In the genomic region with DNA sequence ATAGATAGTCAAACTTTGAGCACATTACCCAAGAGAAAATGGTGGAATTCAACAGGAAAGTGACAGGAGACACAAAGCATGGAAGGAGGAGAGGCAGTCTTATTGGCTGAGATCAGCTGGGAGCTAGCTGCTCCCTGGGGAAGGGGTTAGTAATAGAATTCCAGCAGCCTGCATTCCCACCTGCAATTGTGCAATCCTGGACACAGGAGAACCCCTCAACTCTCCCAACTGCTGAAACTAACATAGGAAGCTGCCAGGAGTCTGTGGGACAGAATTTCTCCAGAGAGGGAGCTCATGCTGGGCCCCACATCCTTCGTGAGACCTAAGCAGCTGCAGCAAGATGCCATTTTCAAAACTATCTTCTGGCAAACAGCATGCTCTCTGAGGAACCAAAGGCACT, we compare ENCODE assay signal across 23 cellular contexts.
"Had no signal": no experiment of that assay in that cellular context is flagged by ENCODE, and none has a peak within 500 bp of the region (broad histone marks: within the 10 kb centered on the region; RNA-seq: fewer than 3 reads in every experiment).

No MANE protein-coding gene starts in this region.

- DNase-seq: activated CD4-positive, CD25-positive, alpha-beta regulatory T cell treated with anti-CD3 and anti-CD28 coated beads, Interleukin-2, amount 50 U/mL, for 72 hours; activated naive CD4-positive, alpha-beta T cell treated with anti-CD3 and anti-CD28 coated beads, Interleukin-2, amount 10 ng/mL, durations not matched to agents 7 days and 5 days; central memory CD4-positive, alpha-beta T cell; cortex of kidney; effector CD4-positive, alpha-beta T cell; hypothalamus; kidney; left lung; mammary epithelial cell; naive thymus-derived CD4-positive, alpha-beta T cell; stimulated activated CD4-positive, alpha-beta T cell treated with anti-CD3 and anti-CD28 coated beads, Interleukin-15, amount 100 ng/mL, for 24 hours; stimulated activated CD4-positive, alpha-beta T cell treated with anti-CD3 and anti-CD28 coated beads, Interleukin-4, amount 100 ng/mL, for 1 hour; stimulated activated naive CD4-positive, alpha-beta T cell treated with Interleukin-2 at 50 U/mL for 16 hours; substantia nigra; T-helper 1 cell; T1000; uterus had no signal

- H3K4me1 Mint-ChIP-seq: activated naive CD4-positive, alpha-beta T cell treated with anti-CD3 and anti-CD28 coated beads, Interleukin-2, amount 10 ng/mL, durations not matched to agents 7 days and 5 days; activated T-helper 17 cell treated with anti-CD3 and anti-CD28 coated beads, Interleukin-2, amount 50 U/mL, for 72 hours; naive thymus-derived CD4-positive, alpha-beta T cell had no signal

- H3K4me3 ChIP-seq: ascending aorta, esophagus muscularis mucosa, left lung, tibial nerve, uterus had no signal

- H3K27me3 ChIP-seq: ascending aorta, esophagus muscularis mucosa, left lung, neutrophil, tibial nerve, uterus had no signal

- H3K27me3 Mint-ChIP-seq: activated naive CD4-positive, alpha-beta T cell treated with anti-CD3 and anti-CD28 coated beads, Interleukin-2, amount 10 ng/mL, durations not matched to agents 7 days and 5 days; activated T-helper 17 cell treated with anti-CD3 and anti-CD28 coated beads, Interleukin-2, amount 50 U/mL, for 72 hours had no signal

- H3K27ac ChIP-seq: ascending aorta, esophagus muscularis mucosa, left lung, neutrophil, parathyroid adenoma, tibial nerve, uterus had no signal

- H3K27ac Mint-ChIP-seq: activated naive CD4-positive, alpha-beta T cell treated with anti-CD3 and anti-CD28 coated beads, Interleukin-2, amount 10 ng/mL, durations not matched to agents 7 days and 5 days; activated T-helper 17 cell treated with anti-CD3 and anti-CD28 coated beads, Interleukin-2, amount 50 U/mL, for 72 hours; naive thymus-derived CD4-positive, alpha-beta T cell had no signal

- ATAC-seq: activated T-helper 17 cell treated with anti-CD3 and anti-CD28 coated beads, Interleukin-2, amount 50 U/mL, for 72 hours; left lung; naive thymus-derived CD4-positive, alpha-beta T cell had no signal

- H3K4me1 ChIP-seq: ascending aorta, esophagus muscularis mucosa, left lung, parathyroid adenoma, tibial nerve, uterus had no signal

- H3K4me3 Mint-ChIP-seq: activated naive CD4-positive, alpha-beta T cell treated with anti-CD3 and anti-CD28 coated beads, Interleukin-2, amount 10 ng/mL, durations not matched to agents 7 days and 5 days; activated T-helper 17 cell treated with anti-CD3 and anti-CD28 coated beads, Interleukin-2, amount 50 U/mL, for 72 hours; naive thymus-derived CD4-positive, alpha-beta T cell had no signal
